In genomic region chr16:88628512-88628974, GRCh38 we compare ENCODE assay signal across 11 cellular contexts. TPM values are rescaled to one million over a fixed set of nuclear protein-coding genes. Genes with fewer than 3 reads are reported as not detected.
DNase-seq lines count a peak whose midpoint lies in the region; TF ChIP-seq lines count a peak whose summit lies in the region.
"Had no signal": no experiment of that assay in that cellular context is flagged by ENCODE, and none has a peak within 500 bp of the region (broad histone marks: within the 10 kb centered on the region; RNA-seq: fewer than 3 reads in every experiment).

No MANE protein-coding gene starts in this region.

- peak; percentile 60 for TF ChIP-seq CTCF in OCI-LY1 (IDR thresholded peaks at IDR 0.05; ENCODE audit: low read length)
- TF ChIP-seq CTCF in fibroblast of the aortic adventitia (IDR thresholded peaks at IDR 0.05; ENCODE audit: insufficient read depth, low read length) = peak; percentile 12
- TF ChIP-seq CTCF in retinal pigment epithelial cell (conservative IDR thresholded peaks at IDR 0.05; ENCODE audit: low read depth, low read length) = peak; percentile 55
- TF ChIP-seq CTCF in thyroid gland (IDR thresholded peaks at IDR 0.05) = peak in 1 of 6 experiments; percentile 27

- peak; percentile 34 for DNase-seq in SKM-1 treated with dmso at 0.1 percent for 144 hours (lab: John Stamatoyannopoulos, UW; ENCODE audit: unreplicated experiment)
- no peak for DNase-seq in SKM-1 (lab: John Stamatoyannopoulos, UW; ENCODE audit: unreplicated experiment)
- DNase-seq in fibroblast of the aortic adventitia (ENCODE audit: low read depth) = no peak
- no peak for DNase-seq in retinal pigment epithelial cell (ENCODE audit: low read depth)
- DNase-seq in GM03348 (ENCODE audit: low spot score) = no peak
- no peak for DNase-seq in thyroid gland
- no peak for DNase-seq in activated CD4-positive, CD25-positive, alpha-beta regulatory T cell (lab: John Stamatoyannopoulos, UW)
- DNase-seq: COR-L47; stimulated activated naive CD4-positive, alpha-beta T cell treated with Interleukin-2 at 50 U/mL for 16 hours had no signal

- TF ChIP-seq POLR2A in thyroid gland (IDR thresholded peaks at IDR 0.05) = no peak

- intact Hi-C loops in thyroid gland (cut with DNase I) = no loop called here

- 75 to 76% methylated on average over 8 to 10 of the region's 12 CpGs for WGBS in thyroid gland, 2 donors

- H3K27me3 ChIP-seq in OCI-LY1 (ENCODE audit: insufficient read depth, low read length) (no peaks in the 10 kb centered on the region), thyroid gland (no peaks in the 10 kb centered on the region)

- no peaks in the 10 kb centered on the region for H3K9me2 ChIP-seq in OCI-LY1 (ENCODE audit: low read depth, low read length)

- H3K4me1 ChIP-seq in OCI-LY1 (ENCODE audit: insufficient read depth, low read length, severe bottlenecking) = peaks cover 2% of the 10 kb centered on the region
- peaks cover 0 to 1% of the 10 kb centered on the region in 2 donors for H3K4me1 ChIP-seq in thyroid gland

- no peak overlapping the region for H3K4me3 ChIP-seq in OCI-LY1 (ENCODE audit: low read depth, low read length, poor library complexity, severe bottlenecking)
- H3K4me3 ChIP-seq in fibroblast of the aortic adventitia (ENCODE audit: low read depth, low read length) = no peak overlapping the region
- no peak overlapping the region for H3K4me3 ChIP-seq in retinal pigment epithelial cell (ENCODE audit: low read length)
- H3K4me3 ChIP-seq in thyroid gland (replicated peaks in 1 of 3) = no peak overlapping the region

- H3K9me3 ChIP-seq in OCI-LY1 (ENCODE audit: low read length) (no peaks in the 10 kb centered on the region), thyroid gland (no peaks in the 10 kb centered on the region)

- H3K36me3 ChIP-seq in OCI-LY1 (ENCODE audit: insufficient read depth, low read length) (peaks cover 77% of the 10 kb centered on the region), thyroid gland (peaks cover 48 to 50% of the 10 kb centered on the region in 2 donors)

- no peaks in the 10 kb centered on the region for H4K20me1 ChIP-seq in OCI-LY1 (ENCODE audit: insufficient read depth, low read length)

- H3K4me2 ChIP-seq in OCI-LY1 (ENCODE audit: low read length) = no peak overlapping the region

- no peak overlapping the region for H2AFZ ChIP-seq in OCI-LY1 (ENCODE audit: low read length)

- no peak overlapping the region for H3K9ac ChIP-seq in OCI-LY1 (ENCODE audit: low read length)

- no peaks in the 10 kb centered on the region for H3K79me2 ChIP-seq in OCI-LY1 (ENCODE audit: insufficient read depth, low read length)

- no peaks in the 10 kb centered on the region for H3F3A ChIP-seq in OCI-LY1 (ENCODE audit: insufficient read depth, low read length)

- H3K27ac ChIP-seq in OCI-LY1 (ENCODE audit: low read depth, low read length, poor library complexity, severe bottlenecking) (no peak overlapping the region), thyroid gland (no peak overlapping the region)

RNA-seq across cellular contexts. Expression of gene IL17C, which starts 9.8 kb away (rescaled TPM):
- not detected in 2 replicates for total RNA-seq in fibroblast of the aortic adventitia (ENCODE audit: low replicate concordance)
- total RNA-seq in thyroid gland = not detected
- total RNA-seq: T-helper 1 cell treated with Interleukin-12 subunit alpha and Interleukin-12 subunit beta and Interleukin-4 antibody, amounts not matched to agents 30 ng/mL and 1 ng/mL, for 36 hours had no signal

RNA-seq across cellular contexts. Expression of gene CYBA, which starts 22.3 kb away (rescaled TPM):
- total RNA-seq in fibroblast of the aortic adventitia (ENCODE audit: low replicate concordance) (41.5 and 98.0 TPM in 2 replicates), thyroid gland (100 to 1,000 TPM; 199 to 475 (median 339) TPM)

RNA-seq across cellular contexts. Expression of gene MVD, which starts 34.3 kb away (rescaled TPM):
- total RNA-seq in fibroblast of the aortic adventitia (ENCODE audit: low replicate concordance) (24.4 and 97.4 TPM in 2 replicates), thyroid gland (10 to 100 TPM; 20.7 to 52.5 (median 43.2) TPM)

RNA-seq across cellular contexts. Expression of gene SNAI3, which starts 57.8 kb away (rescaled TPM):
- total RNA-seq in fibroblast of the aortic adventitia (ENCODE audit: low replicate concordance) (not detected in 2 replicates), thyroid gland (1 to 10 TPM in 3 of 4 donors, under 1 TPM in 1; 0.33 to 1.3 (median 1.3) TPM)

RNA-seq across cellular contexts. Expression of gene ZC3H18, which starts 58.3 kb away (rescaled TPM):
- 13.3 and 23.8 TPM in 2 replicates for total RNA-seq in fibroblast of the aortic adventitia (ENCODE audit: low replicate concordance)
- total RNA-seq in thyroid gland = 10 to 100 TPM; 14.8 to 25.5 (median 20.9) TPM
